Comparison of ENCODE assay signal across 8 cellular contexts in genomic region chr11:65988791-65989592, GRCh38. TPM values are rescaled to one million over a fixed set of nuclear protein-coding genes. Genes with fewer than 3 reads are reported as not detected.
DNase-seq lines count a peak whose midpoint lies in the region; ATAC-seq lines count a peak whose summit lies in the region.

No MANE protein-coding gene starts in this region.

- H3K36me3 Mint-ChIP-seq in activated CD8-positive, alpha-beta T cell treated with anti-CD3 and anti-CD28 coated beads, Interleukin-2, amount 10 ng/mL, durations not matched to agents 7 days and 5 days (ENCODE audit: low read depth): peaks cover 10% of the 10 kb centered on the region
- peaks cover 7% of the 10 kb centered on the region for H3K36me3 Mint-ChIP-seq in memory B cell

- DNase-seq in COR-L47 (lab: John Stamatoyannopoulos, UW) (peak; percentile 86), HT1080 (ENCODE audit: low read depth) (peak; percentile 95), memory B cell (ENCODE audit: low spot score in 2 of 2) (peak; percentile 86 to 93)
- peak; percentile 74 for DNase-seq in NK-92 treated with Interleukin-12 subunit alpha and Interleukin-12 subunit beta, amount 100 ng/mL, for 24 hours (lab: John Stamatoyannopoulos, UW)
- peak; percentile 97 for DNase-seq in activated CD8-positive, alpha-beta T cell treated with anti-CD3 and anti-CD28 coated beads, Interleukin-2, amount 10 ng/mL, durations not matched to agents 7 days and 5 days
- DNase-seq in effector CD8-positive, alpha-beta T cell (lab: John Stamatoyannopoulos, UW): peak; percentile 86
- DNase-seq in stimulated activated CD8-positive, alpha-beta memory T cell treated with anti-CD3 and anti-CD28 coated beads, Interleukin-2, amount 100 ng/mL, for 1 hour (ENCODE audit: low read depth in 2 of 2): peak; percentile 81 to 83

- H3K4me3 Mint-ChIP-seq in activated CD8-positive, alpha-beta T cell treated with anti-CD3 and anti-CD28 coated beads, Interleukin-2, amount 10 ng/mL, durations not matched to agents 7 days and 5 days: no peak overlapping the region
- no peak overlapping the region for H3K4me3 Mint-ChIP-seq in memory B cell

- H3K27me3 Mint-ChIP-seq in activated CD8-positive, alpha-beta T cell treated with anti-CD3 and anti-CD28 coated beads, Interleukin-2, amount 10 ng/mL, durations not matched to agents 7 days and 5 days (ENCODE audit: low read depth): no peaks in the 10 kb centered on the region
- H3K27me3 Mint-ChIP-seq in memory B cell: no peaks in the 10 kb centered on the region

- ATAC-seq in GM21381 (IDR thresholded peaks at IDR 0.05; ENCODE audit: unreplicated experiment): peak; percentile 89
- ATAC-seq in activated CD8-positive, alpha-beta T cell treated with anti-CD3 and anti-CD28 coated beads, Interleukin-2, amount 10 ng/mL, durations not matched to agents 7 days and 5 days: peak; percentile 100
- peak; percentile 95 for ATAC-seq in memory B cell (ENCODE audit: low read depth)

- H3K4me1 Mint-ChIP-seq in activated CD8-positive, alpha-beta T cell treated with anti-CD3 and anti-CD28 coated beads, Interleukin-2, amount 10 ng/mL, durations not matched to agents 7 days and 5 days (ENCODE audit: low read depth): peaks cover 9% of the 10 kb centered on the region
- H3K4me1 Mint-ChIP-seq in memory B cell: peaks cover 5% of the 10 kb centered on the region

- CTCF ChIA-PET in activated CD8-positive, alpha-beta T cell treated with anti-CD3 and anti-CD28 coated beads, Interleukin-2, amount 10 ng/mL, durations not matched to agents 7 days and 5 days (lab: Charles Lee): interaction anchor here (0.5 to 12.2 kb wide), 20 partner anchors 10 to 284 kb away, joined by 3 to 259 read pairs (median 4); partner anchors contain the start of genes CCDC85B, CFL1, FIBP and KAT5

- POLR2A ChIA-PET in activated CD8-positive, alpha-beta T cell treated with anti-CD3 and anti-CD28 coated beads, Interleukin-2, amount 10 ng/mL, durations not matched to agents 7 days and 5 days (lab: Charles Lee): interaction anchor here (0.9 to 1.3 kb wide), 4 partner anchors 10 to 105 kb away, joined by 3 to 8 read pairs (median 4); partner anchors contain the start of gene FIBP

- no peaks in the 10 kb centered on the region for H3K9me3 Mint-ChIP-seq in activated CD8-positive, alpha-beta T cell treated with anti-CD3 and anti-CD28 coated beads, Interleukin-2, amount 10 ng/mL, durations not matched to agents 7 days and 5 days (ENCODE audit: insufficient read depth)
- no peaks in the 10 kb centered on the region for H3K9me3 Mint-ChIP-seq in memory B cell

- peak overlapping the region; percentile 75 for H3K27ac Mint-ChIP-seq in activated CD8-positive, alpha-beta T cell treated with anti-CD3 and anti-CD28 coated beads, Interleukin-2, amount 10 ng/mL, durations not matched to agents 7 days and 5 days
- H3K27ac Mint-ChIP-seq in memory B cell: peak overlapping the region; percentile 87

RNA-seq across cellular contexts. Expression of gene EIF1AD, which starts 13.0 kb away (rescaled TPM):
- total RNA-seq in HT1080 (2014; rRNA removed; shearing (Covaris generic)): 45.8 and 57.5 TPM in 2 replicates
- polyA plus RNA-seq in HT1080 (2015; cell fraction: cytosol; rRNA removed): 22.9 and 28.0 TPM in 2 replicates
- 42.3 and 43.4 TPM in 2 replicates for polyA plus RNA-seq in HT1080 (2015; cell fraction: nucleus; rRNA removed)
- 10 to 100 TPM; 53.5 to 54.2 TPM for total RNA-seq in activated CD8-positive, alpha-beta T cell treated with anti-CD3 and anti-CD28 coated beads, Interleukin-2, amount 10 ng/mL, durations not matched to agents 7 days and 5 days

RNA-seq across cellular contexts. Expression of gene BANF1, which starts 13.3 kb away (rescaled TPM):
- 99.1 and 153 TPM in 2 replicates for total RNA-seq in HT1080 (2014; rRNA removed; shearing (Covaris generic))
- 289 and 346 TPM in 2 replicates for polyA plus RNA-seq in HT1080 (2015; cell fraction: cytosol; rRNA removed)
- 146 and 147 TPM in 2 replicates for polyA plus RNA-seq in HT1080 (2015; cell fraction: nucleus; rRNA removed)
- 100 to 1,000 TPM; 290 to 298 TPM for total RNA-seq in activated CD8-positive, alpha-beta T cell treated with anti-CD3 and anti-CD28 coated beads, Interleukin-2, amount 10 ng/mL, durations not matched to agents 7 days and 5 days

RNA-seq across cellular contexts. Expression of gene CST6, which starts 22.8 kb away (rescaled TPM):
- total RNA-seq in HT1080 (2014; rRNA removed; shearing (Covaris generic)): not detected in 2 replicates
- 0.12 TPM in 1 of 2 replicates, not detected in the other for polyA plus RNA-seq in HT1080 (2015; cell fraction: cytosol; rRNA removed)
- not detected in 2 replicates for polyA plus RNA-seq in HT1080 (2015; cell fraction: nucleus; rRNA removed)
- not detected for total RNA-seq in activated CD8-positive, alpha-beta T cell treated with anti-CD3 and anti-CD28 coated beads, Interleukin-2, amount 10 ng/mL, durations not matched to agents 7 days and 5 days

RNA-seq across cellular contexts. Expression of gene SART1, which starts 27.5 kb away (rescaled TPM):
- 86.4 and 112 TPM in 2 replicates for total RNA-seq in HT1080 (2014; rRNA removed; shearing (Covaris generic))
- 47.0 and 54.5 TPM in 2 replicates for polyA plus RNA-seq in HT1080 (2015; cell fraction: cytosol; rRNA removed)
- 53.4 and 70.0 TPM in 2 replicates for polyA plus RNA-seq in HT1080 (2015; cell fraction: nucleus; rRNA removed)
- 10 to 100 TPM; 88.0 to 90.3 TPM for total RNA-seq in activated CD8-positive, alpha-beta T cell treated with anti-CD3 and anti-CD28 coated beads, Interleukin-2, amount 10 ng/mL, durations not matched to agents 7 days and 5 days

RNA-seq across cellular contexts. Expression of gene CATSPER1, which starts 37.3 kb away (rescaled TPM):
- total RNA-seq in HT1080 (2014; rRNA removed; shearing (Covaris generic)): 10.0 and 13.7 TPM in 2 replicates
- polyA plus RNA-seq in HT1080 (2015; cell fraction: cytosol; rRNA removed): 21.6 and 30.2 TPM in 2 replicates
- 15.3 and 17.8 TPM in 2 replicates for polyA plus RNA-seq in HT1080 (2015; cell fraction: nucleus; rRNA removed)
- not detected for total RNA-seq in activated CD8-positive, alpha-beta T cell treated with anti-CD3 and anti-CD28 coated beads, Interleukin-2, amount 10 ng/mL, durations not matched to agents 7 days and 5 days

Comparison
In these comparisons a context has a peak if more than half of its experiments do, and no peak if none do; other contexts are left out.
1. Peak in every context shown above with its lines: DNase-seq and ATAC-seq.